Comparison of ENCODE assay signal across 1 cellular context in the genomic region with DNA sequence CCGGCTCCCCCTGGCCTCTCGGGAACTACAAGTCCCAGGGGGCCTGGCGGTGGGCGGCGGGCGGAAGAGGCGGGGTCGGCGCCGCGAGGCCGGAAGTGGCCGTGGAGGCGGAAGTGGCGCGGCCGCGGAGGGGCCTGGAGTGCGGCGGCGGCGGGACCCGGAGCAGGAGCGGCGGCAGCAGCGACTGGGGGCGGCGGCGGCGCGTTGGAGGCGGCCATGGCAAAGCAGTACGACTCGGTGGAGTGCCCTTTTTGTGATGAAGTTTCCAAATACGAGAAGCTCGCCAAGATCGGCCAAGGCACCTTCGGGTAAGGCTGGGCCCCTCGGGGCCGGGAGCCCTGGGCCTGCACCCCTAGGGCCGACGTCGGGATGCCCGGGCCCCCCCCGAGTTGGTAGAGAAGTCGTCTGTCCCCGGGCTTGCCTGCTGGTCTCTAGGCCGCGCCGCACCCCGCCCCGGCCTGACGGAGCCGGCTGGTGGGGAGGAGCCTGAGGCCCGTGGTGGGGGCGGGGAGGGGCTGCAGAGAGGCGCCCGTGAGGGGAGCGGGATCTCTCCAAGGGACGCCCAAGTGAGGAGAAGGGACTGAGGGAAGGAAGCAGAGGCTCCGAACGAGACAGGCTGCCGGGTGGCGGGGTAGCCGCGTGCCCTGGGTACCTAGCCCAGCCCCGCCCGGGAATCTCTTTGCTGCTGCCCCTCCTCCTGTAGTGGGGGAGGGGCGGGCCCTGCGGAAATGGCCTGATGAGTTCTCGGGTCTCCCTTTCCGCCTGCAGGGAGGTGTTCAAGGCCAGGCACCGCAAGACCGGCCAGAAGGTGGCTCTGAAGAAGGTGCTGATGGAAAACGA.
TF ChIP-seq lines count a peak whose summit lies in the region.

A gene (plus strand): TSS at position 102 of the 840 bp plus-strand sequence. CDS start 115 bp downstream, at position 217.

TF ChIP-seq in K562, 482 proteins besides CTCF, POLR2A, EP300 and RAD21 (continued from another document and continues in another):
- TF ChIP-seq, protein P1, sequence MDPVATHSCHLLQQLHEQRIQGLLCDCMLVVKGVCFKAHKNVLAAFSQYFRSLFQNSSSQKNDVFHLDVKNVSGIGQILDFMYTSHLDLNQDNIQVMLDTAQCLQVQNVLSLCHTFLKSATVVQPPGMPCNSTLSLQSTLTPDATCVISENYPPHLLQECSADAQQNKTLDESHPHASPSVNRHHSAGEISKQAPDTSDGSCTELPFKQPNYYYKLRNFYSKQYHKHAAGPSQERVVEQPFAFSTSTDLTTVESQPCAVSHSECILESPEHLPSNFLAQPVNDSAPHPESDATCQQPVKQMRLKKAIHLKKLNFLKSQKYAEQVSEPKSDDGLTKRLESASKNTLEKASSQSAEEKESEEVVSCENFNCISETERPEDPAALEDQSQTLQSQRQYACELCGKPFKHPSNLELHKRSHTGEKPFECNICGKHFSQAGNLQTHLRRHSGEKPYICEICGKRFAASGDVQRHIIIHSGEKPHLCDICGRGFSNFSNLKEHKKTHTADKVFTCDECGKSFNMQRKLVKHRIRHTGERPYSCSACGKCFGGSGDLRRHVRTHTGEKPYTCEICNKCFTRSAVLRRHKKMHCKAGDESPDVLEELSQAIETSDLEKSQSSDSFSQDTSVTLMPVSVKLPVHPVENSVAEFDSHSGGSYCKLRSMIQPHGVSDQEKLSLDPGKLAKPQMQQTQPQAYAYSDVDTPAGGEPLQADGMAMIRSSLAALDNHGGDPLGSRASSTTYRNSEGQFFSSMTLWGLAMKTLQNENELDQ (CRISPR knock-in tag; IDR thresholded peaks at IDR 0.05; ENCODE audit: borderline replicate concordance): no peak
- TF ChIP-seq MECOM (CRISPR knock-in tag; IDR thresholded peaks at IDR 0.05) (no peak), SMAD1 (IDR thresholded peaks at IDR 0.05; ENCODE audit: low read depth, low read length, partially characterized antibody) (peak; percentile 57), MEF2D (tag; conservative IDR thresholded peaks at IDR 0.05; ENCODE audit: low read depth) (no peak), SOX6 (IDR thresholded peaks at IDR 0.05) (no peak; the same call in 1 of the 2 replicates), L3MBTL2 (IDR thresholded peaks at IDR 0.05) (0 out of 2 replicates have a peak, but pooled peaks have one; percentile 5), PYGO2 (tag; IDR thresholded peaks at IDR 0.05) (no peak), PHF20 (IDR thresholded peaks at IDR 0.05; ENCODE audit: partially characterized antibody) (peak; percentile 15), TBL1XR1 (IDR thresholded peaks at IDR 0.05; ENCODE audit: low read length in 2 of 2) (no peak; a peak in 1 of 4 replicates), BMI1 (IDR thresholded peaks at IDR 0.05; ENCODE audit: low read length) (no peak), ZNF408 (CRISPR knock-in tag; IDR thresholded peaks at IDR 0.05; ENCODE audit: low read depth) (no peak), GABPA (tag; conservative IDR thresholded peaks at IDR 0.05; ENCODE audit: low read depth) (peak; percentile 99), HNRNPUL1 (IDR thresholded peaks at IDR 0.05; ENCODE audit: low read length) (no peak), ZNF699 (CRISPR knock-in tag; IDR thresholded peaks at IDR 0.05; ENCODE audit: insufficient replicate concordance) (no peak), ELF2 (CRISPR knock-in tag; IDR thresholded peaks at IDR 0.05) (peak; percentile 88), CCNT2 (IDR thresholded peaks at IDR 0.05; ENCODE audit: borderline replicate concordance, extremely low read depth, insufficient read length, low read depth, low read length) (peak; percentile 23), RBM22 (IDR thresholded peaks at IDR 0.05; ENCODE audit: low read depth, low read length, poor library complexity, severe bottlenecking) (no peak), HOXB6 (CRISPR knock-in tag; IDR thresholded peaks at IDR 0.05; ENCODE audit: borderline replicate concordance) (no peak), ZNF174 (CRISPR knock-in tag; IDR thresholded peaks at IDR 0.05) (no peak), CTBP1 (IDR thresholded peaks at IDR 0.05; ENCODE audit: borderline replicate concordance) (peak; percentile 82), CREBBP (IDR thresholded peaks at IDR 0.05; ENCODE audit: low read depth, low read length) (no peak), KAT8 (IDR thresholded peaks at IDR 0.05; ENCODE audit: low read depth) (no peak), SMAD4 (CRISPR knock-in tag; conservative IDR thresholded peaks at IDR 0.05) (0 out of 2 replicates have a peak, but pooled peaks have one; percentile 37), FOXK2 (conservative IDR thresholded peaks at IDR 0.05 in 1 of 2, IDR thresholded peaks at IDR 0.05 in 1 of 2; ENCODE audit: low read depth in 2 of 2) (0 out of 4 replicates have a peak, but pooled peaks of 1 of the 2 experiments have one; percentile 8), ZKSCAN1 (IDR thresholded peaks at IDR 0.05; ENCODE audit: low read depth, low read length) (no peak), SMAD2 (IDR thresholded peaks at IDR 0.05; ENCODE audit: low read depth, low read length) (no peak), NFXL1 (CRISPR knock-in tag; IDR thresholded peaks at IDR 0.05) (no peak), NRF1 (conservative IDR thresholded peaks at IDR 0.05 in 1 of 2, IDR thresholded peaks at IDR 0.05 in 1 of 2) (peak; percentile 7 to 24; a peak in 1 of 4 replicates), RNF2 (IDR thresholded peaks at IDR 0.05) (no peak), SETDB1 (IDR thresholded peaks at IDR 0.05; ENCODE audit: low read length) (no peak), ZNF766 (CRISPR knock-in tag; conservative IDR thresholded peaks at IDR 0.05) (0 out of 2 replicates have a peak, but pooled peaks have one; percentile 30), JUN (IDR thresholded peaks at IDR 0.05; ENCODE audit: borderline replicate concordance, low read depth, low read length) (no peak), JUN (CRISPR knock-in tag; IDR thresholded peaks at IDR 0.05; ENCODE audit: borderline replicate concordance) (no peak), NFATC3 (IDR thresholded peaks at IDR 0.05) (peak; percentile 79; the same call in 1 of the 2 replicates), CEBPB (tag; IDR thresholded peaks at IDR 0.05) (no peak), YY1 (IDR thresholded peaks at IDR 0.05; ENCODE audit: borderline replicate concordance in 1 of 3, control insufficient read depth in 1 of 3, extremely low read depth in 1 of 3, insufficient read depth in 3 of 3, insufficient read length in 1 of 3, insufficient replicate concordance in 2 of 3, low read depth in 1 of 3, low read length in 2 of 3) (peak in 2 of 3 experiments; percentile 42 to 59), ZFX (CRISPR knock-in tag; IDR thresholded peaks at IDR 0.05) (peak; percentile 90), SIX5 (IDR thresholded peaks at IDR 0.05; ENCODE audit: borderline replicate concordance in 1 of 2, insufficient read depth in 1 of 2, low read depth in 1 of 2, low read length in 2 of 2) (peak; percentile 40 to 72; a peak in 3 of 4 replicates)
- TF ChIP-seq, protein P2, sequence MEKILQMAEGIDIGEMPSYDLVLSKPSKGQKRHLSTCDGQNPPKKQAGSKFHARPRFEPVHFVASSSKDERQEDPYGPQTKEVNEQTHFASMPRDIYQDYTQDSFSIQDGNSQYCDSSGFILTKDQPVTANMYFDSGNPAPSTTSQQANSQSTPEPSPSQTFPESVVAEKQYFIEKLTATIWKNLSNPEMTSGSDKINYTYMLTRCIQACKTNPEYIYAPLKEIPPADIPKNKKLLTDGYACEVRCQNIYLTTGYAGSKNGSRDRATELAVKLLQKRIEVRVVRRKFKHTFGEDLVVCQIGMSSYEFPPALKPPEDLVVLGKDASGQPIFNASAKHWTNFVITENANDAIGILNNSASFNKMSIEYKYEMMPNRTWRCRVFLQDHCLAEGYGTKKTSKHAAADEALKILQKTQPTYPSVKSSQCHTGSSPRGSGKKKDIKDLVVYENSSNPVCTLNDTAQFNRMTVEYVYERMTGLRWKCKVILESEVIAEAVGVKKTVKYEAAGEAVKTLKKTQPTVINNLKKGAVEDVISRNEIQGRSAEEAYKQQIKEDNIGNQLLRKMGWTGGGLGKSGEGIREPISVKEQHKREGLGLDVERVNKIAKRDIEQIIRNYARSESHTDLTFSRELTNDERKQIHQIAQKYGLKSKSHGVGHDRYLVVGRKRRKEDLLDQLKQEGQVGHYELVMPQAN (IDR thresholded peaks at IDR 0.05; ENCODE audit: borderline replicate concordance): peak; percentile 61
- TF ChIP-seq, protein P3, sequence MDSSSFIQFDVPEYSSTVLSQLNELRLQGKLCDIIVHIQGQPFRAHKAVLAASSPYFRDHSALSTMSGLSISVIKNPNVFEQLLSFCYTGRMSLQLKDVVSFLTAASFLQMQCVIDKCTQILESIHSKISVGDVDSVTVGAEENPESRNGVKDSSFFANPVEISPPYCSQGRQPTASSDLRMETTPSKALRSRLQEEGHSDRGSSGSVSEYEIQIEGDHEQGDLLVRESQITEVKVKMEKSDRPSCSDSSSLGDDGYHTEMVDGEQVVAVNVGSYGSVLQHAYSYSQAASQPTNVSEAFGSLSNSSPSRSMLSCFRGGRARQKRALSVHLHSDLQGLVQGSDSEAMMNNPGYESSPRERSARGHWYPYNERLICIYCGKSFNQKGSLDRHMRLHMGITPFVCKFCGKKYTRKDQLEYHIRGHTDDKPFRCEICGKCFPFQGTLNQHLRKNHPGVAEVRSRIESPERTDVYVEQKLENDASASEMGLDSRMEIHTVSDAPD (CRISPR knock-in tag; IDR thresholded peaks at IDR 0.05): no peak
- TF ChIP-seq, protein P4, sequence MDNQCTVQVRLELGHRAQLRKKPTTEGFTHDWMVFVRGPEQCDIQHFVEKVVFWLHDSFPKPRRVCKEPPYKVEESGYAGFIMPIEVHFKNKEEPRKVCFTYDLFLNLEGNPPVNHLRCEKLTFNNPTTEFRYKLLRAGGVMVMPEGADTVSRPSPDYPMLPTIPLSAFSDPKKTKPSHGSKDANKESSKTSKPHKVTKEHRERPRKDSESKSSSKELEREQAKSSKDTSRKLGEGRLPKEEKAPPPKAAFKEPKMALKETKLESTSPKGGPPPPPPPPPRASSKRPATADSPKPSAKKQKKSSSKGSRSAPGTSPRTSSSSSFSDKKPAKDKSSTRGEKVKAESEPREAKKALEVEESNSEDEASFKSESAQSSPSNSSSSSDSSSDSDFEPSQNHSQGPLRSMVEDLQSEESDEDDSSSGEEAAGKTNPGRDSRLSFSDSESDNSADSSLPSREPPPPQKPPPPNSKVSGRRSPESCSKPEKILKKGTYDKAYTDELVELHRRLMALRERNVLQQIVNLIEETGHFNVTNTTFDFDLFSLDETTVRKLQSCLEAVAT (IDR thresholded peaks at IDR 0.05): no peak
- TF ChIP-seq, protein P5, sequence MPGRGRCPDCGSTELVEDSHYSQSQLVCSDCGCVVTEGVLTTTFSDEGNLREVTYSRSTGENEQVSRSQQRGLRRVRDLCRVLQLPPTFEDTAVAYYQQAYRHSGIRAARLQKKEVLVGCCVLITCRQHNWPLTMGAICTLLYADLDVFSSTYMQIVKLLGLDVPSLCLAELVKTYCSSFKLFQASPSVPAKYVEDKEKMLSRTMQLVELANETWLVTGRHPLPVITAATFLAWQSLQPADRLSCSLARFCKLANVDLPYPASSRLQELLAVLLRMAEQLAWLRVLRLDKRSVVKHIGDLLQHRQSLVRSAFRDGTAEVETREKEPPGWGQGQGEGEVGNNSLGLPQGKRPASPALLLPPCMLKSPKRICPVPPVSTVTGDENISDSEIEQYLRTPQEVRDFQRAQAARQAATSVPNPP (IDR thresholded peaks at IDR 0.05; ENCODE audit: borderline replicate concordance, insufficient read depth, insufficient read length): no peak
- TF ChIP-seq, protein P6, sequence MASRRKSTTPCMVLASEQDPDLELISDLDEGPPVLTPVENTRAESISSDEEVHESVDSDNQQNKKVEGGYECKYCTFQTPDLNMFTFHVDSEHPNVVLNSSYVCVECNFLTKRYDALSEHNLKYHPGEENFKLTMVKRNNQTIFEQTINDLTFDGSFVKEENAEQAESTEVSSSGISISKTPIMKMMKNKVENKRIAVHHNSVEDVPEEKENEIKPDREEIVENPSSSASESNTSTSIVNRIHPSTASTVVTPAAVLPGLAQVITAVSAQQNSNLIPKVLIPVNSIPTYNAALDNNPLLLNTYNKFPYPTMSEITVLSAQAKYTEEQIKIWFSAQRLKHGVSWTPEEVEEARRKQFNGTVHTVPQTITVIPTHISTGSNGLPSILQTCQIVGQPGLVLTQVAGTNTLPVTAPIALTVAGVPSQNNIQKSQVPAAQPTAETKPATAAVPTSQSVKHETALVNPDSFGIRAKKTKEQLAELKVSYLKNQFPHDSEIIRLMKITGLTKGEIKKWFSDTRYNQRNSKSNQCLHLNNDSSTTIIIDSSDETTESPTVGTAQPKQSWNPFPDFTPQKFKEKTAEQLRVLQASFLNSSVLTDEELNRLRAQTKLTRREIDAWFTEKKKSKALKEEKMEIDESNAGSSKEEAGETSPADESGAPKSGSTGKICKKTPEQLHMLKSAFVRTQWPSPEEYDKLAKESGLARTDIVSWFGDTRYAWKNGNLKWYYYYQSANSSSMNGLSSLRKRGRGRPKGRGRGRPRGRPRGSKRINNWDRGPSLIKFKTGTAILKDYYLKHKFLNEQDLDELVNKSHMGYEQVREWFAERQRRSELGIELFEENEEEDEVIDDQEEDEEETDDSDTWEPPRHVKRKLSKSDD (conservative IDR thresholded peaks at IDR 0.05; ENCODE audit: low read length): no peak
- TF ChIP-seq, protein P7, sequence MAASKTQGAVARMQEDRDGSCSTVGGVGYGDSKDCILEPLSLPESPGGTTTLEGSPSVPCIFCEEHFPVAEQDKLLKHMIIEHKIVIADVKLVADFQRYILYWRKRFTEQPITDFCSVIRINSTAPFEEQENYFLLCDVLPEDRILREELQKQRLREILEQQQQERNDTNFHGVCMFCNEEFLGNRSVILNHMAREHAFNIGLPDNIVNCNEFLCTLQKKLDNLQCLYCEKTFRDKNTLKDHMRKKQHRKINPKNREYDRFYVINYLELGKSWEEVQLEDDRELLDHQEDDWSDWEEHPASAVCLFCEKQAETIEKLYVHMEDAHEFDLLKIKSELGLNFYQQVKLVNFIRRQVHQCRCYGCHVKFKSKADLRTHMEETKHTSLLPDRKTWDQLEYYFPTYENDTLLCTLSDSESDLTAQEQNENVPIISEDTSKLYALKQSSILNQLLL (CRISPR knock-in tag; IDR thresholded peaks at IDR 0.05; ENCODE audit: borderline replicate concordance): no peak
- TF ChIP-seq, protein P8, sequence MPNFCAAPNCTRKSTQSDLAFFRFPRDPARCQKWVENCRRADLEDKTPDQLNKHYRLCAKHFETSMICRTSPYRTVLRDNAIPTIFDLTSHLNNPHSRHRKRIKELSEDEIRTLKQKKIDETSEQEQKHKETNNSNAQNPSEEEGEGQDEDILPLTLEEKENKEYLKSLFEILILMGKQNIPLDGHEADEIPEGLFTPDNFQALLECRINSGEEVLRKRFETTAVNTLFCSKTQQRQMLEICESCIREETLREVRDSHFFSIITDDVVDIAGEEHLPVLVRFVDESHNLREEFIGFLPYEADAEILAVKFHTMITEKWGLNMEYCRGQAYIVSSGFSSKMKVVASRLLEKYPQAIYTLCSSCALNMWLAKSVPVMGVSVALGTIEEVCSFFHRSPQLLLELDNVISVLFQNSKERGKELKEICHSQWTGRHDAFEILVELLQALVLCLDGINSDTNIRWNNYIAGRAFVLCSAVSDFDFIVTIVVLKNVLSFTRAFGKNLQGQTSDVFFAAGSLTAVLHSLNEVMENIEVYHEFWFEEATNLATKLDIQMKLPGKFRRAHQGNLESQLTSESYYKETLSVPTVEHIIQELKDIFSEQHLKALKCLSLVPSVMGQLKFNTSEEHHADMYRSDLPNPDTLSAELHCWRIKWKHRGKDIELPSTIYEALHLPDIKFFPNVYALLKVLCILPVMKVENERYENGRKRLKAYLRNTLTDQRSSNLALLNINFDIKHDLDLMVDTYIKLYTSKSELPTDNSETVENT (CRISPR knock-in tag; IDR thresholded peaks at IDR 0.05): peak; percentile 62; the same call in 1 of the 2 replicates
